Comparison of ENCODE assay signal across 20 cellular contexts in the genomic region with DNA sequence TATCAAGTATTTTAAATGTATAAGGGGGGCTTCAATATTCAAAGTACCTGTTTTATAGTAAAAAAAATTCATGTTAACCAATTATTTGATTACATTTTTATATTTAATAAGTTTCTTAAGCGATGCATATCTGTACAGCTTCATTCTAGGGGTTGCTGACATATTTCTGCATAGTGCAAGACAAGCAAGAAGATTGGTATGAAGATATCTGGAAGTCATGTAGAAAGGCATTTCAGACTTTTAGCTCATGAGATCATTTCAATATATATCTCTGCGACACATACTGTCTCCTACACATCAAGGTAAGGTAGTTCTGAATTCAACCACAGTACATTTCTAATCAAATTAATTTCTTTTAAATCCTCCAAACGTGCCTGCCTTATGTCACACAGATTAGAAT.
A peak's percentile ranks its signal among the peaks of the same experiment; 100 is the strongest.
DNase-seq lines count a peak whose midpoint lies in the region; TF ChIP-seq lines count a peak whose summit lies in the region.
"Had no signal": no experiment of that assay in that cellular context is flagged by ENCODE, and none has a peak within 500 bp of the region (broad histone marks: within the 10 kb centered on the region; RNA-seq: fewer than 3 reads in every experiment).

No MANE protein-coding gene starts in this region.

- H3K4me3 ChIP-seq in AG04450 (ENCODE audit: low read depth, low read length) = no peak overlapping the region
- no peak overlapping the region for H3K4me3 ChIP-seq in astrocyte of the spinal cord (ENCODE audit: low read depth, low read length)
- H3K4me3 ChIP-seq: K562, SJSA1 had no signal

- H3K27me3 ChIP-seq in AG04450 (ENCODE audit: control insufficient read depth, insufficient read depth, low read length) = no peaks in the 10 kb centered on the region
- H3K27me3 ChIP-seq: SJSA1 had no signal

- H3K27me3 Mint-ChIP-seq in HFFc6 (ENCODE audit: insufficient read depth) = no peaks in the 10 kb centered on the region
- H3K27me3 Mint-ChIP-seq: T-cell had no signal

- POLR2A ChIA-PET in AG04450 (lab: Yijun Ruan, JAX) = interaction anchor here (0.5 kb wide), 1 partner anchor 70 kb away, joined by 3 read pairs; no protein-coding TSS in a partner anchor

- no peaks in the 10 kb centered on the region for H3K9me3 Mint-ChIP-seq in HFFc6
- H3K9me3 Mint-ChIP-seq: CD14-positive monocyte, H9, T-cell had no signal

- no peak overlapping the region for H3K27ac ChIP-seq in AG04450 (ENCODE audit: low read depth, low read length)
- H3K27ac ChIP-seq: HL-60, RWPE1, SJSA1 had no signal

- TF ChIP-seq CTCF in AG04450 (IDR thresholded peaks at IDR 0.05; ENCODE audit: low read depth, low read length) = no peak
- TF ChIP-seq CTCF in HFFc6 (IDR thresholded peaks at IDR 0.05) = no peak
- TF ChIP-seq CTCF in astrocyte of the spinal cord (IDR thresholded peaks at IDR 0.05; ENCODE audit: low read depth, low read length) = no peak

- DNase-seq in AG04450 (ENCODE audit: low read depth, low spot score) (peak; percentile 3), HFFc6 (peak; percentile 36), astrocyte of the spinal cord (ENCODE audit: low read depth, low spot score) (peak; percentile 11), iris pigment epithelial cell (ENCODE audit: low read depth) (peak; percentile 76), AML-193 (lab: John Stamatoyannopoulos, UW) (no peak), COLO829 (ENCODE audit: low spot score) (no peak), NCI-H2227 (lab: John Stamatoyannopoulos, UW; ENCODE audit: unreplicated experiment) (no peak), NCI-H526 (lab: John Stamatoyannopoulos, UW) (no peak)
- DNase-seq: 8988T; H9; NCI-H146; NCI-H345; NCI-H69; NK-92 treated with Interleukin-12 subunit alpha and Interleukin-12 subunit beta, amount 100 ng/mL, for 24 hours; T-cell had no signal

- CTCF ChIA-PET in AG04450 (lab: Charles Lee) = no interaction called here

- H3K9me3 ChIP-seq in AG04450 (ENCODE audit: control insufficient read depth, insufficient read depth, low read length) = no peaks in the 10 kb centered on the region
- H3K9me3 ChIP-seq: SJSA1 had no signal

- H3K4me3 Mint-ChIP-seq in HFFc6 = no peak overlapping the region
- H3K4me3 Mint-ChIP-seq: CD14-positive monocyte, H9, T-cell had no signal

- H3K4me1 Mint-ChIP-seq in HFFc6 (ENCODE audit: low read depth) = peaks cover 14% of the 10 kb centered on the region
- H3K4me1 Mint-ChIP-seq: CD14-positive monocyte, H9 had no signal

- no peaks in the 10 kb centered on the region; the same call in 1 of the 2 replicates for H3K36me3 Mint-ChIP-seq in HFFc6 (ENCODE audit: low read depth)

- in situ Hi-C loops in astrocyte of the spinal cord (cut with HindIII; ENCODE audit: low sequenced_read_pairs) = no loop called here

- H3K27ac Mint-ChIP-seq in HFFc6 = no peak overlapping the region
- H3K27ac Mint-ChIP-seq: CD14-positive monocyte, H9, T-cell had no signal

Comparison
In these comparisons a context has a peak if more than half of its experiments do, and no peak if none do; other contexts are left out.
1. DNase-seq: peak in AG04450 (single experiment), HFFc6 (single experiment), astrocyte of the spinal cord (single experiment) and iris pigment epithelial cell (single experiment); none in AML-193 (0 of 2), COLO829 (single experiment), NCI-H2227 (single experiment) and NCI-H526 (0 of 2).